In genomic region chr19:40238775-40239174, GRCh38 we compare ENCODE assay signal across 1 cellular context.
TF ChIP-seq lines count a peak whose summit lies in the region.

No MANE protein-coding gene starts in this region.

TF ChIP-seq in K562, 482 proteins besides CTCF, POLR2A, EP300 and RAD21:
- TF ChIP-seq ZNF347 (CRISPR knock-in tag; IDR thresholded peaks at IDR 0.05; ENCODE audit: low read depth) (no peak), POLR2G (IDR thresholded peaks at IDR 0.05; ENCODE audit: low read depth, low read length) (0 out of 2 replicates have a peak, but pooled peaks have one; percentile 20), PHF8 (IDR thresholded peaks at IDR 0.05; ENCODE audit: borderline replicate concordance, low read length) (no peak), TAF7 (tag; IDR thresholded peaks at IDR 0.05) (no peak), TFAM (CRISPR knock-in tag; conservative IDR thresholded peaks at IDR 0.05) (no peak), HDAC2 (IDR thresholded peaks at IDR 0.05) (no peak)
- TF ChIP-seq, protein P1, sequence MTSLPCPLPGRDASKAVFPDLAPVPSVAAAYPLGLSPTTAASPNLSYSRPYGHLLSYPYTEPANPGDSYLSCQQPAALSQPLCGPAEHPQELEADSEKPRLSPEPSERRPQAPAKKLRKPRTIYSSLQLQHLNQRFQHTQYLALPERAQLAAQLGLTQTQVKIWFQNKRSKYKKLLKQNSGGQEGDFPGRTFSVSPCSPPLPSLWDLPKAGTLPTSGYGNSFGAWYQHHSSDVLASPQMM (CRISPR knock-in tag; IDR thresholded peaks at IDR 0.05): no peak
